In genomic region chr2:87476223-87476872, GRCh38 we compare ENCODE assay signal across 7 cellular contexts.
DNase-seq lines count a peak whose midpoint lies in the region; ATAC-seq and TF ChIP-seq lines count a peak whose summit lies in the region.
"Not testable (repeated sequence)": the region's sequence is repeated elsewhere in the genome, so short reads cannot be mapped to it uniquely, and the experiment has no call there.

No MANE protein-coding gene starts in this region.

- H3K27me3 Mint-ChIP-seq in activated naive CD4-positive, alpha-beta T cell treated with anti-CD3 and anti-CD28 coated beads, Interleukin-2, amount 50 U/mL, for 24 hours = not testable (repeated sequence)

- H3K4me3 ChIP-seq in osteoblast (ENCODE audit: insufficient read depth, low read length) = not testable (repeated sequence)

- H3K9me3 ChIP-seq in KOPT-K1 (ENCODE audit: insufficient read depth, low read length, poor library complexity, severe bottlenecking); osteoblast (ENCODE audit: low read depth, low read length): not testable (repeated sequence)

- TF ChIP-seq CTCF in VCaP (conservative IDR thresholded peaks at IDR 0.05) = 0 out of 2 replicates have a peak, but pooled peaks have one; percentile 16
- peak; percentile 24 for TF ChIP-seq CTCF in osteoblast (IDR thresholded peaks at IDR 0.05; ENCODE audit: extremely low read depth, low read depth, low read length)

- H3K27ac ChIP-seq in KOPT-K1 (ENCODE audit: low read depth, low read length, poor library complexity, severe bottlenecking) = peak overlapping the region; percentile 49
- H3K27ac ChIP-seq in VCaP; osteoblast (ENCODE audit: low read depth, low read length): not testable (repeated sequence)

- peak; percentile 47 for DNase-seq in EH (ENCODE audit: low read depth)
- DNase-seq in fibroblast of gingiva (ENCODE audit: low read depth) = peak; percentile 12
- DNase-seq in left lobe of liver (ENCODE audit: low spot score); osteoblast (ENCODE audit: insufficient read length, low spot score, missing footprints): not testable (repeated sequence)

- H2AFZ ChIP-seq in osteoblast (ENCODE audit: low read length) = not testable (repeated sequence)

- H3K36me3 ChIP-seq in KOPT-K1 (ENCODE audit: insufficient read depth, low read length); osteoblast (ENCODE audit: insufficient read depth, low read length): not testable (repeated sequence)

- H3K27me3 ChIP-seq in osteoblast (ENCODE audit: insufficient read depth, low read length) = not testable (repeated sequence)

- H3K79me2 ChIP-seq in osteoblast (ENCODE audit: insufficient read depth, low read length) = peaks cover 48% of the 10 kb centered on the region

- H3K4me1 Mint-ChIP-seq in activated naive CD4-positive, alpha-beta T cell treated with anti-CD3 and anti-CD28 coated beads, Interleukin-2, amount 50 U/mL, for 24 hours = peaks cover 30% of the 10 kb centered on the region

- H3K4me1 ChIP-seq in osteoblast (ENCODE audit: insufficient read depth, low read length) = peaks cover 15% of the 10 kb centered on the region

- not testable (repeated sequence) for H4K20me1 ChIP-seq in osteoblast (ENCODE audit: insufficient read depth, low read length)

- not testable (repeated sequence) for H3K9me3 Mint-ChIP-seq in activated naive CD4-positive, alpha-beta T cell treated with anti-CD3 and anti-CD28 coated beads, Interleukin-2, amount 50 U/mL, for 24 hours

- peak overlapping the region; percentile 96 for H3K27ac Mint-ChIP-seq in activated naive CD4-positive, alpha-beta T cell treated with anti-CD3 and anti-CD28 coated beads, Interleukin-2, amount 50 U/mL, for 24 hours

- ATAC-seq in left lobe of liver = peak; percentile 91

- H3K4me3 Mint-ChIP-seq in activated naive CD4-positive, alpha-beta T cell treated with anti-CD3 and anti-CD28 coated beads, Interleukin-2, amount 50 U/mL, for 24 hours = peak overlapping the region; percentile 61

- peaks cover 11% of the 10 kb centered on the region for H3K36me3 Mint-ChIP-seq in activated naive CD4-positive, alpha-beta T cell treated with anti-CD3 and anti-CD28 coated beads, Interleukin-2, amount 50 U/mL, for 24 hours

- H3K4me2 ChIP-seq in osteoblast (ENCODE audit: insufficient read depth, low read length) = not testable (repeated sequence)
